9 cellular contexts compared by ENCODE assay signal in the genomic region with DNA sequence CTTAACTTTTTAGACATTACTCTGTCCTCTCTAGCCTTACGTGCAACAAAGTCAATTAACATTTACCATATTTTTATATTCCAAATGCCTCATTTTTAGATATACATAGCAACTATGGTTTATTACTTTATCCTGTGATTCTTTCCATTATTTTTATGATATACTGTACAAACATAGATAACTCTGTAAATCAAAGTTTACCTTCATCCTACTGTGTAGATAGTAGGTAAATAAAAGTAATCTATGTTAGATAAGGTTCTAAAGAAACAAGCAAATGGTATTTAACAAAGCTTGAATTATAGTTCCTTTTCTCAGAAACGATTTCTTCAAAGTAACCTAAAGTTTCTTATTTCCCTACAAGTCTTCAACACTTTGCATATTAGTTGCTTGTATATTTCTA.
"Had no signal": no experiment of that assay in that cellular context is flagged by ENCODE, and none has a peak within 500 bp of the region (broad histone marks: within the 10 kb centered on the region; RNA-seq: fewer than 3 reads in every experiment).

No MANE protein-coding gene starts in this region.

- H3K27ac ChIP-seq: HL-60, KMS-11 had no signal

- H3K9ac ChIP-seq: KMS-11 had no signal

- H3K4me3 Mint-ChIP-seq: IgD-negative memory B cell had no signal

- DNase-seq: IMR-90, KBM-7, KG1 had no signal

- FAIRE-seq: HepG2, HTR-8/SVneo, K562 had no signal

- H3K4me2 ChIP-seq: KMS-11 had no signal

- H3K27ac Mint-ChIP-seq: IgD-negative memory B cell had no signal

- H3K4me1 Mint-ChIP-seq: IgD-negative memory B cell had no signal

- H3K27me3 Mint-ChIP-seq: IgD-negative memory B cell had no signal

- ATAC-seq: HepG2, K562 had no signal

- H3K4me3 ChIP-seq: K562 had no signal

- H3K36me3 Mint-ChIP-seq: IgD-negative memory B cell had no signal
